ENCODE assay signal across 15 cellular contexts in genomic region chr13:95564948-95565347, GRCh38. TPM values are rescaled to one million over a fixed set of nuclear protein-coding genes. Genes with fewer than 3 reads are reported as not detected.
A peak's percentile ranks its signal among the peaks of the same experiment; 100 is the strongest.
DNase-seq lines count a peak whose midpoint lies in the region; ATAC-seq and TF ChIP-seq lines count a peak whose summit lies in the region.
"Had no signal": no experiment of that assay in that cellular context is flagged by ENCODE, and none has a peak within 500 bp of the region (broad histone marks: within the 10 kb centered on the region; RNA-seq: fewer than 3 reads in every experiment).

No MANE protein-coding gene starts in this region.

- H3K27ac ChIP-seq in vagina, result no peak overlapping the region
- H3K27ac ChIP-seq: 22Rv1, colonic mucosa had no signal

- peaks cover 8 to 31% (median 9%) of the 10 kb centered on the region in 5 donors for H3K27me3 Mint-ChIP-seq in naive thymus-derived CD8-positive, alpha-beta T cell
- H3K27me3 Mint-ChIP-seq in activated CD8-positive, alpha-beta T cell treated with anti-CD3 and anti-CD28 coated beads, Interleukin-2, amount 10 ng/mL, durations not matched to agents 7 days and 5 days (ENCODE audit: low read depth), result peaks cover 2% of the 10 kb centered on the region

- H3K9me3 Mint-ChIP-seq in naive thymus-derived CD8-positive, alpha-beta T cell, result peaks cover 0 to 10% (median 3%) of the 10 kb centered on the region in 9 donors
- H3K9me3 Mint-ChIP-seq in activated CD8-positive, alpha-beta T cell treated with anti-CD3 and anti-CD28 coated beads, Interleukin-2, amount 10 ng/mL, durations not matched to agents 7 days and 5 days (ENCODE audit: insufficient read depth), result no peaks in the 10 kb centered on the region
- H3K9me3 Mint-ChIP-seq: activated CD4-positive, alpha-beta T cell treated with anti-CD3 and anti-CD28 coated beads, Interleukin-2, amount 10 ng/mL, durations not matched to agents 24 days and 14 days had no signal

- POLR2A ChIA-PET in naive thymus-derived CD8-positive, alpha-beta T cell (lab: Charles Lee), result no interaction called here
- POLR2A ChIA-PET in activated CD8-positive, alpha-beta T cell treated with anti-CD3 and anti-CD28 coated beads, Interleukin-2, amount 10 ng/mL, durations not matched to agents 7 days and 5 days (lab: Charles Lee), result no interaction called here

- DNase-seq in NOMO-1 treated with DMSO at 0.1 percent for 48 hours (lab: John Stamatoyannopoulos, UW; ENCODE audit: unreplicated experiment) (peak; percentile 66), NOMO-1 treated with dmso at 0.1 percent for 144 hours (lab: John Stamatoyannopoulos, UW; ENCODE audit: unreplicated experiment) (no peak), RPMI7951 (ENCODE audit: low read depth) (peak; percentile 32), fibroblast of gingiva (ENCODE audit: low read depth) (peak; percentile 55), skeletal muscle cell (ENCODE audit: low read depth) (peak; percentile 31), vagina (ENCODE audit: extremely low spot score in 2 of 2) (no peak)
- no peak for DNase-seq in naive thymus-derived CD8-positive, alpha-beta T cell
- DNase-seq in activated CD8-positive, alpha-beta T cell treated with anti-CD3 and anti-CD28 coated beads, Interleukin-2, amount 10 ng/mL, durations not matched to agents 7 days and 5 days, result no peak
- DNase-seq: activated CD4-positive, alpha-beta T cell treated with anti-CD3 and anti-CD28 coated beads, Interleukin-2, amount 10 ng/mL, durations not matched to agents 24 days and 14 days; activated effector memory CD4-positive, alpha-beta T cell treated with Interleukin-2 at 50 U/mL for 16 hours; colonic mucosa; mesendoderm; NCI-H446; substantia nigra had no signal

- intact Hi-C loops in vagina (cut with DNase I), result no loop called here

- TF ChIP-seq POLR2A in vagina (IDR thresholded peaks at IDR 0.05), result no peak

- H3K27ac Mint-ChIP-seq in naive thymus-derived CD8-positive, alpha-beta T cell, result no peak overlapping the region
- no peak overlapping the region for H3K27ac Mint-ChIP-seq in activated CD8-positive, alpha-beta T cell treated with anti-CD3 and anti-CD28 coated beads, Interleukin-2, amount 10 ng/mL, durations not matched to agents 7 days and 5 days
- H3K27ac Mint-ChIP-seq: activated CD4-positive, alpha-beta T cell treated with anti-CD3 and anti-CD28 coated beads, Interleukin-2, amount 10 ng/mL, durations not matched to agents 24 days and 14 days had no signal

- H3K4me3 ChIP-seq in skeletal muscle cell (ENCODE audit: low read depth, low read length) (no peak overlapping the region), vagina (no peak overlapping the region)
- H3K4me3 ChIP-seq: colonic mucosa had no signal

- no peaks in the 10 kb centered on the region for H3K4me1 ChIP-seq in vagina
- H3K4me1 ChIP-seq: colonic mucosa had no signal

- H3K27me3 ChIP-seq in vagina, result no peaks in the 10 kb centered on the region
- H3K27me3 ChIP-seq: colonic mucosa had no signal

- H3K36me3 ChIP-seq in vagina, result no peaks in the 10 kb centered on the region
- H3K36me3 ChIP-seq: colonic mucosa had no signal

- H3K9me3 ChIP-seq in vagina, result no peaks in the 10 kb centered on the region
- H3K9me3 ChIP-seq: colonic mucosa had no signal

- no peak for ATAC-seq in naive thymus-derived CD8-positive, alpha-beta T cell
- ATAC-seq in activated CD8-positive, alpha-beta T cell treated with anti-CD3 and anti-CD28 coated beads, Interleukin-2, amount 10 ng/mL, durations not matched to agents 7 days and 5 days, result no peak

- no peak overlapping the region for H3K4me3 Mint-ChIP-seq in naive thymus-derived CD8-positive, alpha-beta T cell
- no peak overlapping the region for H3K4me3 Mint-ChIP-seq in activated CD8-positive, alpha-beta T cell treated with anti-CD3 and anti-CD28 coated beads, Interleukin-2, amount 10 ng/mL, durations not matched to agents 7 days and 5 days
- H3K4me3 Mint-ChIP-seq: activated CD4-positive, alpha-beta T cell treated with anti-CD3 and anti-CD28 coated beads, Interleukin-2, amount 10 ng/mL, durations not matched to agents 24 days and 14 days had no signal

- no peaks in the 10 kb centered on the region for H3K4me1 Mint-ChIP-seq in naive thymus-derived CD8-positive, alpha-beta T cell
- H3K4me1 Mint-ChIP-seq in activated CD8-positive, alpha-beta T cell treated with anti-CD3 and anti-CD28 coated beads, Interleukin-2, amount 10 ng/mL, durations not matched to agents 7 days and 5 days (ENCODE audit: low read depth), result no peaks in the 10 kb centered on the region
- H3K4me1 Mint-ChIP-seq: activated CD4-positive, alpha-beta T cell treated with anti-CD3 and anti-CD28 coated beads, Interleukin-2, amount 10 ng/mL, durations not matched to agents 24 days and 14 days had no signal

- CTCF ChIA-PET in activated CD8-positive, alpha-beta T cell treated with anti-CD3 and anti-CD28 coated beads, Interleukin-2, amount 10 ng/mL, durations not matched to agents 7 days and 5 days (lab: Charles Lee), result interaction anchor here (1.2 kb wide), 1 partner anchor 28 kb away, joined by 3 read pairs; no protein-coding TSS in a partner anchor

- TF ChIP-seq CTCF in vagina (IDR thresholded peaks at IDR 0.05), result no peak

- H3K36me3 Mint-ChIP-seq in naive thymus-derived CD8-positive, alpha-beta T cell, result peaks cover 0 to 5% (median 0%) of the 10 kb centered on the region in 3 donors
- H3K36me3 Mint-ChIP-seq in activated CD8-positive, alpha-beta T cell treated with anti-CD3 and anti-CD28 coated beads, Interleukin-2, amount 10 ng/mL, durations not matched to agents 7 days and 5 days (ENCODE audit: low read depth), result no peaks in the 10 kb centered on the region

RNA-seq across cellular contexts. Expression of gene CLDN10, which starts 12.4 kb away (rescaled TPM):
- total RNA-seq in RPMI7951 (2014; rRNA removed; shearing (Covaris generic)), result not detected in 2 replicates
- not detected for total RNA-seq in naive thymus-derived CD8-positive, alpha-beta T cell
- not detected for polyA plus RNA-seq in naive thymus-derived CD8-positive, alpha-beta T cell
- not detected for total RNA-seq in activated CD8-positive, alpha-beta T cell treated with anti-CD3 and anti-CD28 coated beads, Interleukin-2, amount 10 ng/mL, durations not matched to agents 7 days and 5 days
- total RNA-seq in vagina, result not detected
- total RNA-seq: activated CD4-positive, alpha-beta T cell treated with anti-CD3 and anti-CD28 coated beads, Interleukin-2, amount 10 ng/mL, durations not matched to agents 24 days and 14 days had no signal

Comparison
In these comparisons a context has a peak if more than half of its experiments do, and no peak if none do; other contexts are left out.
1. DNase-seq: peak in NOMO-1 treated with DMSO at 0.1 percent for 48 hours (single experiment), RPMI7951 (single experiment), fibroblast of gingiva (single experiment) and skeletal muscle cell (single experiment); none in NOMO-1 treated with dmso at 0.1 percent for 144 hours (single experiment), naive thymus-derived CD8-positive, alpha-beta T cell (0 of 10), activated CD8-positive, alpha-beta T cell treated with anti-CD3 and anti-CD28 coated beads, Interleukin-2, amount 10 ng/mL, durations not matched to agents 7 days and 5 days (single experiment) and vagina (0 of 2).